23 cellular contexts compared by ENCODE assay signal in the genomic region with DNA sequence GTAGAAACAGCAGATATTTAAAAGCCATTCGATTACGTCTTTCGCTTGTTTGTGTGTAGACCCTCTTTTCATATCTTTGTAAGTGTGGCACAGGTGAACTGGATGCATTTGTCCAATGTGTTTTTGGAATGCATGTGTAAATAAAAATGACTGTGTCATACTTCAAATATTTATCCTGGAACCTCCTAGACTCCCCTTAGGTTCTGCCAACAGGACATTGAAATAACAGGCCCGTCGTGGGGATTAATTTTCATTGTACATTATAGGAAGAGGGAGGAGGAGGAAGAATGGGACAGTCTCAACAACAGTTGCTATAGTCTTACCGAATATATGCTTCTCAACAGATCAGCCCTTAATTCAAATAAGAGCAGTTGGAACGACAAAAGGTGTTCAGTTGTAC.
A peak's percentile ranks its signal among the peaks of the same experiment; 100 is the strongest.
DNase-seq lines count a peak whose midpoint lies in the region; ATAC-seq, FAIRE-seq and TF ChIP-seq lines count a peak whose summit lies in the region.
"Had no signal": no experiment of that assay in that cellular context is flagged by ENCODE, and none has a peak within 500 bp of the region (broad histone marks: within the 10 kb centered on the region; RNA-seq: fewer than 3 reads in every experiment).

No MANE protein-coding gene starts in this region.

- peaks cover 0 to 6% (median 0%) of the 10 kb centered on the region in 3 donors for H3K9me3 Mint-ChIP-seq in IgD-negative memory B cell

- peak overlapping the region in 2 of 3 donors; percentile 60 to 75 for H3K27ac Mint-ChIP-seq in IgD-negative memory B cell
- H3K27ac Mint-ChIP-seq: CD4-positive, alpha-beta memory T cell had no signal

- H3K27ac ChIP-seq in osteoblast (ENCODE audit: low read depth, low read length) (no peak overlapping the region), heart right ventricle (no peak overlapping the region)
- H3K27ac ChIP-seq: 22Rv1; BLaER1 treated with 17β-estradiol and CSF1 and Interleukin-3, amounts not matched to agents 10 nM and 100 nM had no signal

- H3K4me2 ChIP-seq in osteoblast (ENCODE audit: insufficient read depth, low read length) = no peak overlapping the region
- H3K4me2 ChIP-seq: BLaER1 treated with 17β-estradiol and CSF1 and Interleukin-3, amounts not matched to agents 10 nM and 100 nM had no signal

- peaks cover 4% of the 10 kb centered on the region for H3K36me3 Mint-ChIP-seq in IgD-negative memory B cell
- H3K36me3 Mint-ChIP-seq: CD4-positive, alpha-beta memory T cell had no signal

- H3K9me3 ChIP-seq in osteoblast (ENCODE audit: low read depth, low read length) = no peaks in the 10 kb centered on the region
- no peaks in the 10 kb centered on the region for H3K9me3 ChIP-seq in heart right ventricle

- H3K36me3 ChIP-seq in bronchial epithelial cell (ENCODE audit: control insufficient read depth, insufficient read depth, low read length) = no peaks in the 10 kb centered on the region
- H3K36me3 ChIP-seq in osteoblast (ENCODE audit: insufficient read depth, low read length) = no peaks in the 10 kb centered on the region
- H3K36me3 ChIP-seq in heart right ventricle = no peaks in the 10 kb centered on the region
- H3K36me3 ChIP-seq: BE2C had no signal

- no peaks in the 10 kb centered on the region for H4K20me1 ChIP-seq in osteoblast (ENCODE audit: insufficient read depth, low read length)
- H4K20me1 ChIP-seq: BLaER1 treated with 17β-estradiol and CSF1 and Interleukin-3, amounts not matched to agents 10 nM and 100 nM had no signal

- intact Hi-C loops in heart right ventricle (cut with DNase I) = no loop called here

- peak; percentile 7 for FAIRE-seq in bronchial epithelial cell (lab: Jason Lieb, UNC)
- FAIRE-seq: A204.1, GM12878, GM18507, H1 had no signal

- DNase-seq in DMS53 (lab: John Stamatoyannopoulos, UW) (peak; percentile 58), DMS53 treated with DMSO at 0.1 percent for 48 hours (lab: John Stamatoyannopoulos, UW; ENCODE audit: unreplicated experiment) (no peak), bronchial epithelial cell (ENCODE audit: low read depth) (no peak), osteoblast (ENCODE audit: insufficient read length, low spot score, missing footprints) (peak; percentile 60), superior temporal gyrus (ENCODE audit: extremely low spot score) (no peak), heart right ventricle (no peak)
- DNase-seq: AML-193; BE2C; Calu3; CD4-positive, alpha-beta memory T cell; COR-L47; DMS79; EL; GDM1; HCEC 1CT had no signal

- no peak overlapping the region for H3K4me3 ChIP-seq in bronchial epithelial cell (ENCODE audit: low read depth, low read length)
- H3K4me3 ChIP-seq in osteoblast (ENCODE audit: insufficient read depth, low read length) = no peak overlapping the region
- H3K4me3 ChIP-seq in heart right ventricle = no peak overlapping the region
- H3K4me3 ChIP-seq: BLaER1 treated with 17β-estradiol and CSF1 and Interleukin-3, amounts not matched to agents 10 nM and 100 nM; GM12878 had no signal

- WGBS in heart right ventricle, 2 donors = 61 to 73% methylated on average over 7 of the region's 7 CpGs

- no peak overlapping the region for H3K4me3 Mint-ChIP-seq in IgD-negative memory B cell

- peaks cover 24 to 31% (median 24%) of the 10 kb centered on the region in 3 donors for H3K4me1 Mint-ChIP-seq in IgD-negative memory B cell

- no peaks in the 10 kb centered on the region for H3K4me1 ChIP-seq in osteoblast (ENCODE audit: insufficient read depth, low read length)
- H3K4me1 ChIP-seq in heart right ventricle = peaks cover 0 to 38% (median 20%) of the 10 kb centered on the region in 9 donors
- H3K4me1 ChIP-seq: BE2C; BLaER1 treated with 17β-estradiol and CSF1 and Interleukin-3, amounts not matched to agents 10 nM and 100 nM had no signal

- H2AFZ ChIP-seq in osteoblast (ENCODE audit: low read length) = no peak overlapping the region

- ATAC-seq in GM18502 (IDR thresholded peaks at IDR 0.05; ENCODE audit: poor library complexity, unreplicated experiment) = no peak
- ATAC-seq in heart right ventricle = no peak
- ATAC-seq: GM12878 had no signal

- H3K27me3 ChIP-seq in bronchial epithelial cell (ENCODE audit: control insufficient read depth, insufficient read depth, low read length) (peaks cover 56% of the 10 kb centered on the region), osteoblast (ENCODE audit: insufficient read depth, low read length) (peaks cover 99% of the 10 kb centered on the region), heart right ventricle (peaks cover 24 to 100% (median 100%) of the 10 kb centered on the region in 7 donors)

- peaks cover 70% of the 10 kb centered on the region for H3K27me3 Mint-ChIP-seq in IgD-negative memory B cell

- H3K79me2 ChIP-seq in osteoblast (ENCODE audit: insufficient read depth, low read length) = no peaks in the 10 kb centered on the region

- TF ChIP-seq CTCF in bronchial epithelial cell (IDR thresholded peaks at IDR 0.05; ENCODE audit: insufficient read depth, low read length, severe bottlenecking) (no peak), osteoblast (IDR thresholded peaks at IDR 0.05; ENCODE audit: extremely low read depth, low read depth, low read length) (no peak), heart right ventricle (IDR thresholded peaks at IDR 0.05) (no peak)

Comparison
In these comparisons a context has a peak if more than half of its experiments do, and no peak if none do; other contexts are left out.
1. DNase-seq: peak in DMS53 (single experiment) and osteoblast (single experiment); none in DMS53 treated with DMSO at 0.1 percent for 48 hours (single experiment), bronchial epithelial cell (single experiment), superior temporal gyrus (single experiment) and heart right ventricle (0 of 2).